8 cellular contexts compared by ENCODE assay signal in the genomic region with DNA sequence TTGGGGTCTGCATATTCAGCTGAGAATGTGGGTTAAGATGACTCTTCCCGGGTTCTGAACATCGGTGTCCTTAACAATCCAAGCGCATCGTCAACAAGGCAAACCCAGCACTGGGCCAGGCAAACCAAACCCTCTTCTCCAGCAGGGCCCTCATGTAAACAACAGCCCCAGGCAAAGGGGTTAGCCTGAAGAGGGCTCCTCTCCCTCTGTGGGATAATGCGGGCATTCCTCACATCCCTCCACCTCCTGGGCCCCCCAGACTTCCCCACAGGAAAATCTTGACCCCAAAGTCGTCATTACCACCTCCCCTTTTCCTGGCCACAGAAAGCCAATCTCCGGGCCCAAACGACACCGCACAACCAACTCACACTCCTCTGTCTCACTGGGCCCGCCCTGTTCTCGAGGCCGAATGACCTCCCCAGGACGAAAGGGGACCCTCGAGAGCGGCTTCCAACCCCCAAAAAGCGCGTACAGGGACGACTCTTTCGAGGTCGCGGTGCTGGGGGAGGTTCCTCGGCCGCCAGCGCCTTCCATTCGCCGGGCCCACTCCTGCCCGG. TPM values are rescaled to one million over a fixed set of nuclear protein-coding genes. Genes with fewer than 3 reads are reported as not detected.
A peak's percentile ranks its signal among the peaks of the same experiment; 100 is the strongest.
DNase-seq lines count a peak whose midpoint lies in the region; ATAC-seq, FAIRE-seq and TF ChIP-seq lines count a peak whose summit lies in the region.

No MANE protein-coding gene starts in this region.

- H3K4me1 ChIP-seq in esophagus muscularis mucosa: peaks cover 31 to 72% (median 44%) of the 10 kb centered on the region in 4 donors

- intact Hi-C loops in esophagus muscularis mucosa (cut with DNase I): no loop called here
- intact Hi-C loops in sciatic nerve (cut with DNase I): no loop called here

- H3K27ac ChIP-seq in esophagus muscularis mucosa (replicated peaks in 1 of 4) (peak overlapping the region; percentile 89 to 94 (median 91)), neural cell (ENCODE audit: low read length) (peak overlapping the region; percentile 93)

- TF ChIP-seq EP300 in esophagus muscularis mucosa (IDR thresholded peaks at IDR 0.05) (no peak), neural cell (conservative IDR thresholded peaks at IDR 0.05; ENCODE audit: poor library complexity, severe bottlenecking) (no peak)

- no peak for FAIRE-seq in RCC 7860 (lab: Jason Lieb, UNC)

- no peaks in the 10 kb centered on the region for H3K27me3 ChIP-seq in esophagus muscularis mucosa
- H3K27me3 ChIP-seq in neural cell (ENCODE audit: insufficient read depth, low read depth, low read length): no peaks in the 10 kb centered on the region

- H3K9me3 ChIP-seq in esophagus muscularis mucosa: no peaks in the 10 kb centered on the region
- no peaks in the 10 kb centered on the region for H3K9me3 ChIP-seq in neural cell (ENCODE audit: low read length)

- peak overlapping the region; percentile 93 for H3K9ac ChIP-seq in neural cell (ENCODE audit: low read length)

- H3K4me1 Mint-ChIP-seq in T-cell: peaks cover 60 to 67% (median 67%) of the 10 kb centered on the region in 3 donors

- CTCF ChIA-PET in T-cell (lab: Charles Lee): interaction anchor here in 1 of 2 donors (0.7 kb wide), 1 partner anchor 61 kb away, joined by 3 read pairs; no protein-coding TSS in a partner anchor

- H3K4me2 ChIP-seq in neural cell (ENCODE audit: low read length): peak overlapping the region; percentile 98

- H3K4me3 ChIP-seq in esophagus muscularis mucosa (peak overlapping the region; percentile 87 to 99 (median 94)), neural cell (ENCODE audit: low read length) (peak overlapping the region; percentile 99)

- H3K27me3 Mint-ChIP-seq in T-cell: no peaks in the 10 kb centered on the region

- no peak for TF ChIP-seq POLR2A in esophagus muscularis mucosa (IDR thresholded peaks at IDR 0.05; ENCODE audit: low read depth)

- TF ChIP-seq CTCF in esophagus muscularis mucosa (IDR thresholded peaks at IDR 0.05) (no peak), neural cell (IDR thresholded peaks at IDR 0.05; ENCODE audit: poor library complexity, severe bottlenecking) (no peak)

- peak overlapping the region; percentile 92 to 94 (median 92) for H3K4me3 Mint-ChIP-seq in T-cell

- no peak for TF ChIP-seq RAD21 in neural cell (conservative IDR thresholded peaks at IDR 0.05)

- no peaks in the 10 kb centered on the region for H3K9me2 ChIP-seq in neural cell (ENCODE audit: insufficient read depth, low read length)

- WGBS in esophagus muscularis mucosa: 0% methylated on average over 16 of the region's 27 CpGs

- H3K9me3 Mint-ChIP-seq in T-cell: no peaks in the 10 kb centered on the region

- peak overlapping the region; percentile 65 for H2AFZ ChIP-seq in neural cell (ENCODE audit: low read depth, low read length)

- H3K36me3 Mint-ChIP-seq in T-cell: peaks cover 30% of the 10 kb centered on the region

- H3F3A ChIP-seq in neural cell (ENCODE audit: insufficient read depth, low read length, poor library complexity, severe bottlenecking): no peaks in the 10 kb centered on the region

- peak overlapping the region; percentile 79 to 84 for H3K27ac Mint-ChIP-seq in T-cell

- POLR2A ChIA-PET in T-cell (lab: Charles Lee): interaction anchor here in 1 of 2 donors (1.1 kb wide), 1 partner anchor 97 kb away, joined by 4 read pairs; the partner anchor contains the start of genes CPSF7 and SDHAF2

- peaks cover 50% of the 10 kb centered on the region for H3K79me2 ChIP-seq in neural cell (replicated peaks; ENCODE audit: insufficient read depth, low read length)

- H3K36me3 ChIP-seq in esophagus muscularis mucosa (peaks cover 23 to 27% (median 25%) of the 10 kb centered on the region in 4 donors), neural cell (ENCODE audit: insufficient read depth, low read length) (no peaks in the 10 kb centered on the region)

- peak; percentile 3 for ATAC-seq in GM21717 (IDR thresholded peaks at IDR 0.05; ENCODE audit: unreplicated experiment)
- ATAC-seq in T-cell (replicated peaks in 1 of 4): no peak
- no peak for ATAC-seq in sciatic nerve
- ATAC-seq in HG02763 (IDR thresholded peaks at IDR 0.05; ENCODE audit: unreplicated experiment): no peak

- peak; percentile 67 for DNase-seq in AG20443 (ENCODE audit: low spot score)
- peak in 7 of 34 experiments; percentile 2 to 11 (median 5) for DNase-seq in T-cell
- DNase-seq in esophagus muscularis mucosa (ENCODE audit: extremely low spot score): no peak
- no peak for DNase-seq in RCC 7860 (ENCODE audit: low spot score)
- DNase-seq in sciatic nerve (ENCODE audit: low spot score): no peak

- H4K20me1 ChIP-seq in neural cell (ENCODE audit: insufficient read depth): no peaks in the 10 kb centered on the region

TF ChIP-seq in neural cell, 6 proteins besides CTCF, POLR2A, EP300 and RAD21:
- TF ChIP-seq MXI1 (conservative IDR thresholded peaks at IDR 0.05; ENCODE audit: poor library complexity, severe bottlenecking) (no peak), TAF1 (IDR thresholded peaks at IDR 0.05; ENCODE audit: low read depth) (no peak), SMC3 (conservative IDR thresholded peaks at IDR 0.05; ENCODE audit: poor library complexity) (no peak), POLR2AphosphoS5 (IDR thresholded peaks at IDR 0.05) (no peak), EZH2 (IDR thresholded peaks at IDR 0.05; ENCODE audit: borderline replicate concordance, insufficient read depth, low read length, poor library complexity, severe bottlenecking) (no peak)
- TF ChIP-seq, protein P1, sequence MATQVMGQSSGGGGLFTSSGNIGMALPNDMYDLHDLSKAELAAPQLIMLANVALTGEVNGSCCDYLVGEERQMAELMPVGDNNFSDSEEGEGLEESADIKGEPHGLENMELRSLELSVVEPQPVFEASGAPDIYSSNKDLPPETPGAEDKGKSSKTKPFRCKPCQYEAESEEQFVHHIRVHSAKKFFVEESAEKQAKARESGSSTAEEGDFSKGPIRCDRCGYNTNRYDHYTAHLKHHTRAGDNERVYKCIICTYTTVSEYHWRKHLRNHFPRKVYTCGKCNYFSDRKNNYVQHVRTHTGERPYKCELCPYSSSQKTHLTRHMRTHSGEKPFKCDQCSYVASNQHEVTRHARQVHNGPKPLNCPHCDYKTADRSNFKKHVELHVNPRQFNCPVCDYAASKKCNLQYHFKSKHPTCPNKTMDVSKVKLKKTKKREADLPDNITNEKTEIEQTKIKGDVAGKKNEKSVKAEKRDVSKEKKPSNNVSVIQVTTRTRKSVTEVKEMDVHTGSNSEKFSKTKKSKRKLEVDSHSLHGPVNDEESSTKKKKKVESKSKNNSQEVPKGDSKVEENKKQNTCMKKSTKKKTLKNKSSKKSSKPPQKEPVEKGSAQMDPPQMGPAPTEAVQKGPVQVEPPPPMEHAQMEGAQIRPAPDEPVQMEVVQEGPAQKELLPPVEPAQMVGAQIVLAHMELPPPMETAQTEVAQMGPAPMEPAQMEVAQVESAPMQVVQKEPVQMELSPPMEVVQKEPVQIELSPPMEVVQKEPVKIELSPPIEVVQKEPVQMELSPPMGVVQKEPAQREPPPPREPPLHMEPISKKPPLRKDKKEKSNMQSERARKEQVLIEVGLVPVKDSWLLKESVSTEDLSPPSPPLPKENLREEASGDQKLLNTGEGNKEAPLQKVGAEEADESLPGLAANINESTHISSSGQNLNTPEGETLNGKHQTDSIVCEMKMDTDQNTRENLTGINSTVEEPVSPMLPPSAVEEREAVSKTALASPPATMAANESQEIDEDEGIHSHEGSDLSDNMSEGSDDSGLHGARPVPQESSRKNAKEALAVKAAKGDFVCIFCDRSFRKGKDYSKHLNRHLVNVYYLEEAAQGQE (IDR thresholded peaks at IDR 0.05; ENCODE audit: borderline replicate concordance): no peak

RNA-seq across cellular contexts. Expression of gene DDB1, which starts 0.6 kb away (rescaled TPM):
- 100 to 1,000 TPM; 165 to 186 (median 176) TPM for total RNA-seq in T-cell
- 100 to 1,000 TPM; 102 to 164 (median 118) TPM for total RNA-seq in esophagus muscularis mucosa
- 197 and 203 TPM in 2 replicates for polyA plus RNA-seq in neural cell
- 241 and 286 TPM in 2 replicates for polyA minus RNA-seq in neural cell
- 161 TPM for total RNA-seq in sciatic nerve

RNA-seq across cellular contexts. Expression of gene TKFC, which starts 0.7 kb away (rescaled TPM):
- 10 to 100 TPM; 30.9 to 53.9 (median 46.6) TPM for total RNA-seq in T-cell
- 10 to 100 TPM; 12.9 to 24.2 (median 14.8) TPM for total RNA-seq in esophagus muscularis mucosa
- 18.1 and 46.0 TPM in 2 replicates for polyA plus RNA-seq in neural cell
- polyA minus RNA-seq in neural cell: 20.2 and 20.8 TPM in 2 replicates
- total RNA-seq in sciatic nerve: 32.6 TPM

RNA-seq across cellular contexts. Expression of gene CYB561A3, which starts 29.3 kb away (rescaled TPM):
- 10 to 100 TPM; 34.8 to 49.1 (median 47.3) TPM for total RNA-seq in T-cell
- 10 to 100 TPM; 23.7 to 35.3 (median 31.6) TPM for total RNA-seq in esophagus muscularis mucosa
- polyA plus RNA-seq in neural cell: 36.3 and 44.6 TPM in 2 replicates
- 22.5 and 27.3 TPM in 2 replicates for polyA minus RNA-seq in neural cell
- 37.8 TPM for total RNA-seq in sciatic nerve

RNA-seq across cellular contexts. Expression of gene TMEM138, which starts 29.8 kb away (rescaled TPM):
- total RNA-seq in T-cell: 10 to 100 TPM; 48.7 to 57.7 (median 56.6) TPM
- 10 to 100 TPM; 10.4 to 22.7 (median 15.9) TPM for total RNA-seq in esophagus muscularis mucosa
- 19.6 and 38.9 TPM in 2 replicates for polyA plus RNA-seq in neural cell
- polyA minus RNA-seq in neural cell: 40.3 and 53.3 TPM in 2 replicates
- total RNA-seq in sciatic nerve: 38.2 TPM

RNA-seq across cellular contexts. Expression of gene VWCE, which starts 37.2 kb away (rescaled TPM):
- 1 to 10 TPM in 2 of 5 donors, under 1 TPM in 3; 0.48 to 1.3 (median 0.60) TPM for total RNA-seq in T-cell
- 1 to 10 TPM in 1 of 4 donors, under 1 TPM in 3; 0.32 to 1.4 (median 0.58) TPM for total RNA-seq in esophagus muscularis mucosa
- polyA plus RNA-seq in neural cell: 5.5 and 9.8 TPM in 2 replicates
- polyA minus RNA-seq in neural cell: 4.1 and 6.8 TPM in 2 replicates
- total RNA-seq in sciatic nerve: 3.6 TPM
